14 cellular contexts compared by ENCODE assay signal in genomic region chr3:10845839-10846656, GRCh38. TPM values are rescaled to one million over a fixed set of nuclear protein-coding genes. Genes with fewer than 3 reads are reported as not detected.
DNase-seq lines count a peak whose midpoint lies in the region; ATAC-seq and TF ChIP-seq lines count a peak whose summit lies in the region.
"Had no signal": no experiment of that assay in that cellular context is flagged by ENCODE, and none has a peak within 500 bp of the region (broad histone marks: within the 10 kb centered on the region; RNA-seq: fewer than 3 reads in every experiment).

No MANE protein-coding gene starts in this region.

- no peak overlapping the region for H3K4me3 ChIP-seq in GM06990 (replicated peaks; ENCODE audit: low read depth, low read length)
- no peak overlapping the region for H3K4me3 ChIP-seq in HL-60 (replicated peaks; ENCODE audit: insufficient read depth, low read length)

- intact Hi-C loops in left ventricle myocardium superior (cut with micrococcal nuclease) = no loop called here

- in situ Hi-C loops in ACHN (cut with HindIII; ENCODE audit: low pct_ligation_motif_present, low pct_unique_long_range_greater_than_20kb, low sequenced_read_pairs) = no loop called here

- peak overlapping the region; percentile 64 for H3K27ac ChIP-seq in HL-60 (replicated peaks)

- H3K27me3 ChIP-seq in GM06990 (replicated peaks; ENCODE audit: control insufficient read depth, insufficient read depth, low read length) (no peaks in the 10 kb centered on the region), HL-60 (ENCODE audit: insufficient read depth, poor library complexity, severe bottlenecking) (no peaks in the 10 kb centered on the region)

- peak; percentile 58 for ATAC-seq in GM21381 (IDR thresholded peaks at IDR 0.05; ENCODE audit: unreplicated experiment)
- peak; percentile 76 for ATAC-seq in left ventricle myocardium superior
- ATAC-seq: activated CD8-positive, alpha-beta T cell treated with anti-CD3 and anti-CD28 coated beads for 36 hours had no signal

- no peak for TF ChIP-seq CTCF in GM06990 (IDR thresholded peaks at IDR 0.05; ENCODE audit: insufficient read depth, low read length, poor library complexity, severe bottlenecking)
- TF ChIP-seq CTCF in HL-60 (IDR thresholded peaks at IDR 0.05; ENCODE audit: insufficient read depth, low read length) = no peak

- DNase-seq in GM06990 (ENCODE audit: extremely low read depth, insufficient read length) (peak; percentile 27), HL-60 (ENCODE audit: low read depth in 1 of 2, low spot score in 1 of 2) (peak in 1 of 2 experiments; percentile 78), left ventricle myocardium superior (no peak), dedifferentiated amniotic fluid mesenchymal stem cell (ENCODE audit: extremely low spot score) (no peak), ACHN (no peak), NCI-H345 (lab: John Stamatoyannopoulos, UW) (no peak)
- DNase-seq in stimulated activated CD4-positive, alpha-beta T cell treated with anti-CD3 and anti-CD28 coated beads, Interleukin-4, amount 100 ng/mL, for 4 hours = no peak
- DNase-seq: activated CD8-positive, alpha-beta T cell treated with anti-CD3 and anti-CD28 coated beads for 36 hours; Calu3; NCI-H2029 treated with DMSO at 0.1 percent for 48 hours; SHP77 treated with DMSO at 0.1 percent for 48 hours had no signal

- H3K36me3 ChIP-seq in GM06990 (ENCODE audit: control insufficient read depth, insufficient read depth, low read length) = no peaks in the 10 kb centered on the region

RNA-seq across cellular contexts. Expression of gene SLC6A11, which starts 30.0 kb away (rescaled TPM):
- not detected for total RNA-seq in left ventricle myocardium superior
- total RNA-seq: activated CD8-positive, alpha-beta T cell treated with anti-CD3 and anti-CD28 coated beads for 36 hours; Calu3; epithelial cell of proximal tubule; osteocyte had no signal
